Comparison of ENCODE assay signal across 8 cellular contexts in genomic region chr20:63895886-63896135, GRCh38. TPM values are rescaled to one million over a fixed set of nuclear protein-coding genes. Genes with fewer than 3 reads are reported as not detected.
DNase-seq lines count a peak whose midpoint lies in the region; ATAC-seq, FAIRE-seq and TF ChIP-seq lines count a peak whose summit lies in the region.

No MANE protein-coding gene starts in this region.

- BruUV-seq in K562 (replicated peaks; lab: Mats Ljungman, UMichigan), result no TSS peak

- no peak for FAIRE-seq in K562 (lab: Jason Lieb, UNC)

- POLR2A ChIA-PET in K562 (lab: Yijun Ruan, JAX), result interaction anchor here (0.7 to 1.2 kb wide), 6 partner anchors 14 to 375 kb away, joined by 3 to 4 read pairs (median 4); partner anchors contain the start of genes ARFRP1, PPDPF, TPD52L2 and ZGPAT

- peak overlapping the region; percentile 82 to 95 (median 92) for H3K27ac ChIP-seq in BLaER1 treated with 17β-estradiol and CSF1 and Interleukin-3, amounts not matched to agents 10 nM and 100 nM
- peak overlapping the region; percentile 86 for H3K27ac ChIP-seq in HL-60 (replicated peaks)
- peak overlapping the region; percentile 78 for H3K27ac ChIP-seq in K562 (ENCODE audit: extremely low read depth, low read depth, low read length)
- peak overlapping the region; percentile 86 for H3K27ac ChIP-seq in lower lobe of right lung
- H3K27ac ChIP-seq in upper lobe of right lung, result peak overlapping the region; percentile 86

- no peaks in the 10 kb centered on the region for H3K9me1 ChIP-seq in K562 (ENCODE audit: control insufficient read depth, insufficient read depth, low read length)

- TF ChIP-seq POLR2A in K562 (conservative IDR thresholded peaks at IDR 0.05), result no peak

- peaks cover 25 to 62% (median 44%) of the 10 kb centered on the region in 11 experiments for H3K36me3 ChIP-seq in BLaER1 treated with 17β-estradiol and CSF1 and Interleukin-3, amounts not matched to agents 10 nM and 100 nM
- peaks cover 30% of the 10 kb centered on the region; the same call in 2 of the 3 replicates for H3K36me3 ChIP-seq in K562 (ENCODE audit: control insufficient read depth, insufficient read depth, low read length)
- H3K36me3 ChIP-seq in lower lobe of right lung, result peaks cover 10% of the 10 kb centered on the region
- peaks cover 17% of the 10 kb centered on the region for H3K36me3 ChIP-seq in upper lobe of right lung

- peaks cover 60 to 78% (median 66%) of the 10 kb centered on the region in 10 experiments for H3K4me1 ChIP-seq in BLaER1 treated with 17β-estradiol and CSF1 and Interleukin-3, amounts not matched to agents 10 nM and 100 nM
- H3K4me1 ChIP-seq in K562 (replicated peaks in 1 of 2; ENCODE audit: control insufficient read depth in 2 of 2, insufficient read depth in 2 of 2, low read length in 2 of 2), result peaks cover 30 to 50% of the 10 kb centered on the region in 2 experiments
- H3K4me1 ChIP-seq in lower lobe of right lung, result peaks cover 62% of the 10 kb centered on the region
- peaks cover 40% of the 10 kb centered on the region for H3K4me1 ChIP-seq in upper lobe of right lung

- no peaks in the 10 kb centered on the region for H3K27me3 ChIP-seq in BLaER1 treated with 17β-estradiol and CSF1 and Interleukin-3, amounts not matched to agents 10 nM and 100 nM
- H3K27me3 ChIP-seq in HL-60 (ENCODE audit: insufficient read depth, poor library complexity, severe bottlenecking), result no peaks in the 10 kb centered on the region
- H3K27me3 ChIP-seq in K562 (ENCODE audit: control insufficient read depth in 2 of 2, insufficient read depth in 2 of 2, low read length in 2 of 2), result no peaks in the 10 kb centered on the region
- no peaks in the 10 kb centered on the region for H3K27me3 ChIP-seq in lower lobe of right lung (ENCODE audit: low read depth)
- no peaks in the 10 kb centered on the region for H3K27me3 ChIP-seq in upper lobe of right lung

- H4K20me1 ChIP-seq in BLaER1 treated with 17β-estradiol and CSF1 and Interleukin-3, amounts not matched to agents 10 nM and 100 nM, result peaks cover 65 to 86% (median 82%) of the 10 kb centered on the region in 11 experiments
- peaks cover 27% of the 10 kb centered on the region for H4K20me1 ChIP-seq in K562 (replicated peaks; ENCODE audit: control insufficient read depth, insufficient read depth, low read length)

- peak overlapping the region; percentile 81 to 100 (median 95) for H3K4me2 ChIP-seq in BLaER1 treated with 17β-estradiol and CSF1 and Interleukin-3, amounts not matched to agents 10 nM and 100 nM
- H3K4me2 ChIP-seq in K562 (ENCODE audit: insufficient read depth, low read length), result peak overlapping the region; percentile 92

- intact Hi-C loops in K562 (cut with micrococcal nuclease) (no loop called here), lower lobe of right lung (cut with DNase I) (no loop called here), upper lobe of right lung (cut with DNase I) (no loop called here)

- WGBS in K562 (ENCODE audit: insufficient coverage, low coverage, missing lambda C conversion rate), result 3% methylated on average over 6 of the region's 6 CpGs

- TF ChIP-seq CTCF in HL-60 (IDR thresholded peaks at IDR 0.05; ENCODE audit: insufficient read depth, low read length) (no peak), K562 (IDR thresholded peaks at IDR 0.05 in 2 of 3, conservative IDR thresholded peaks at IDR 0.05 in 1 of 3; ENCODE audit: insufficient read depth in 2 of 3, low read depth in 1 of 3, low read length in 3 of 3) (no peak), lower lobe of right lung (IDR thresholded peaks at IDR 0.05) (no peak), upper lobe of right lung (IDR thresholded peaks at IDR 0.05) (no peak)

- CTCF ChIA-PET in K562 (lab: Yijun Ruan, JAX; ENCODE audit: low intra/inter-chr PET ratio), result no interaction called here

- no peak for TF ChIP-seq EP300 in K562 (IDR thresholded peaks at IDR 0.05; ENCODE audit: low read length)

- in situ Hi-C loops in K562 (cut with MboI), result no loop called here

- H3K4me3 ChIP-seq in BLaER1 treated with 17β-estradiol and CSF1 and Interleukin-3, amounts not matched to agents 10 nM and 100 nM, result peak overlapping the region; percentile 62 to 82 (median 73)
- H3K4me3 ChIP-seq in HL-60 (replicated peaks; ENCODE audit: insufficient read depth, low read length) (peak overlapping the region; percentile 72), K562 (peak overlapping the region; percentile 61), lower lobe of right lung (peak overlapping the region; percentile 66), upper lobe of right lung (peak overlapping the region; percentile 70)

- H3K9ac ChIP-seq in BLaER1 treated with 17β-estradiol and CSF1 and Interleukin-3, amounts not matched to agents 10 nM and 100 nM, result peak overlapping the region; percentile 83 to 94 (median 90)
- H3K9ac ChIP-seq in K562 (ENCODE audit: insufficient read depth in 1 of 2, low read depth in 2 of 2, low read length in 2 of 2), result peak overlapping the region in 1 of 2 experiments; percentile 85; a peak in 3 of 4 replicates

- H2AFZ ChIP-seq in K562 (ENCODE audit: low read depth, low read length), result no peak overlapping the region

- no peak for TF ChIP-seq RAD21 in K562 (CRISPR knock-in tag; conservative IDR thresholded peaks at IDR 0.05 in 1 of 2, IDR thresholded peaks at IDR 0.05 in 1 of 2)

- DNase-seq in HL-60 (ENCODE audit: low read depth in 1 of 2, low spot score in 1 of 2), result no peak
- DNase-seq in K562 (ENCODE audit: extremely low read depth in 1 of 4, low spot score in 3 of 4), result no peak
- DNase-seq in lower lobe of right lung, result no peak
- no peak for DNase-seq in upper lobe of right lung
- DNase-seq in HPDE6-E6E7 (ENCODE audit: extremely low spot score), result no peak

- H3K9me3 ChIP-seq in BLaER1 treated with 17β-estradiol and CSF1 and Interleukin-3, amounts not matched to agents 10 nM and 100 nM (replicated peaks in 1 of 11), result no peaks in the 10 kb centered on the region
- H3K9me3 ChIP-seq in K562 (replicated peaks; ENCODE audit: control insufficient read depth, insufficient read depth, low read depth, low read length) (no peaks in the 10 kb centered on the region), lower lobe of right lung (no peaks in the 10 kb centered on the region), upper lobe of right lung (no peaks in the 10 kb centered on the region)

- ATAC-seq in K562 (no peak), lower lobe of right lung (no peak), upper lobe of right lung (no peak), GM18907 (IDR thresholded peaks at IDR 0.05; ENCODE audit: unreplicated experiment) (no peak), HG03039 (IDR thresholded peaks at IDR 0.05; ENCODE audit: unreplicated experiment) (no peak)

- H3K79me2 ChIP-seq in K562 (ENCODE audit: control insufficient read depth, insufficient read depth, low read length), result peaks cover 54% of the 10 kb centered on the region

RNA-seq across cellular contexts. Expression of gene DNAJC5, which starts 0.9 kb away (rescaled TPM):
- 54.4 and 105 TPM in 2 replicates for total RNA-seq in K562 (2011; cell fraction: chromatin; rRNA removed; ENCODE audit: low replicate concordance)
- total RNA-seq in K562 (2011; cell fraction: nucleolus; rRNA removed), result 56.5 and 57.4 TPM in 2 replicates
- total RNA-seq in K562 (2011; cell fraction: nucleoplasm; rRNA removed), result 36.4 and 43.2 TPM in 2 replicates
- total RNA-seq in K562 (2014; rRNA removed) (31.3 and 41.1 TPM in 2 replicates), K562 (2014; rRNA removed; fragmentation: Illumina TruSeq; extraction: Trizol) (10.3 and 13.4 TPM in 2 replicates), K562 (2015; rRNA removed; fragmentation: Illumina TruSeq; extraction: Trizol) (28.4 and 29.5 TPM in 2 replicates), K562 (2021) (42.3 and 42.8 TPM in 2 replicates), lower lobe of right lung (54.5 TPM), upper lobe of right lung (49.8 TPM)
- polyA plus RNA-seq in K562 (2011; rRNA removed) (22.4 and 23.4 TPM in 2 replicates), K562 (2014; fragmentation: Illumina TruSeq; extraction: Trizol) (21.8 and 27.2 TPM in 2 replicates), K562 (2014; fragmentation: Nextera tagmentation; extraction: Ambion mirVana) (under 1 TPM; 0.95 to 0.99 TPM), K562 (2014; rRNA removed) (25.5 and 26.3 TPM in 2 replicates)
- polyA plus RNA-seq in K562 (2011; cell fraction: cytosol; rRNA removed), result 25.9 and 38.5 TPM in 2 replicates
- polyA plus RNA-seq in K562 (2011; cell fraction: nucleus; rRNA removed), result 42.6 and 52.5 TPM in 2 replicates
- 28.8 and 29.1 TPM in 2 replicates for polyA plus RNA-seq in K562 (2012)
- polyA minus RNA-seq in K562 (2011; rRNA and poly(A)+ RNA removed), result 17.3 and 29.6 TPM in 2 replicates
- 26.0 and 31.4 TPM in 2 replicates for polyA minus RNA-seq in K562 (2011; cell fraction: cytosol; rRNA and poly(A)+ RNA removed)
- 10.2 and 12.2 TPM in 2 replicates for polyA minus RNA-seq in K562 (2011; cell fraction: nucleus; rRNA and poly(A)+ RNA removed)

RNA-seq across cellular contexts. Expression of gene TPD52L2, which starts 30.7 kb away (rescaled TPM):
- 66.8 and 118 TPM in 2 replicates for total RNA-seq in K562 (2011; cell fraction: chromatin; rRNA removed; ENCODE audit: low replicate concordance)
- 62.7 and 66.1 TPM in 2 replicates for total RNA-seq in K562 (2011; cell fraction: nucleolus; rRNA removed)
- 60.7 and 71.2 TPM in 2 replicates for total RNA-seq in K562 (2011; cell fraction: nucleoplasm; rRNA removed)
- total RNA-seq in K562 (2014; rRNA removed) (54.7 and 69.8 TPM in 2 replicates), K562 (2014; rRNA removed; fragmentation: Illumina TruSeq; extraction: Trizol) (60.6 and 66.7 TPM in 2 replicates), K562 (2015; rRNA removed; fragmentation: Illumina TruSeq; extraction: Trizol) (74.6 and 76.2 TPM in 2 replicates), K562 (2021) (94.2 and 95.4 TPM in 2 replicates), lower lobe of right lung (76.9 TPM), upper lobe of right lung (81.5 TPM)
- polyA plus RNA-seq in K562 (2011; rRNA removed) (97.8 and 117 TPM in 2 replicates), K562 (2014; fragmentation: Illumina TruSeq; extraction: Trizol) (112 and 115 TPM in 2 replicates), K562 (2014; fragmentation: Nextera tagmentation; extraction: Ambion mirVana) (1 to 10 TPM; 1.9 to 9.3 TPM), K562 (2014; rRNA removed) (98.5 and 99.5 TPM in 2 replicates)
- 109 and 128 TPM in 2 replicates for polyA plus RNA-seq in K562 (2011; cell fraction: cytosol; rRNA removed)
- 76.7 and 81.1 TPM in 2 replicates for polyA plus RNA-seq in K562 (2011; cell fraction: nucleus; rRNA removed)
- polyA plus RNA-seq in K562 (2012), result 73.1 and 95.5 TPM in 2 replicates
- 48.0 and 69.0 TPM in 2 replicates for polyA minus RNA-seq in K562 (2011; rRNA and poly(A)+ RNA removed)
- 69.2 and 82.6 TPM in 2 replicates for polyA minus RNA-seq in K562 (2011; cell fraction: cytosol; rRNA and poly(A)+ RNA removed)
- polyA minus RNA-seq in K562 (2011; cell fraction: nucleus; rRNA and poly(A)+ RNA removed), result 18.4 and 23.2 TPM in 2 replicates

RNA-seq across cellular contexts. Expression of gene ABHD16B, which starts 34.5 kb away (rescaled TPM):
- total RNA-seq in K562 (2011; cell fraction: chromatin; rRNA removed; ENCODE audit: low replicate concordance), result not detected in 2 replicates
- not detected in 2 replicates for total RNA-seq in K562 (2011; cell fraction: nucleolus; rRNA removed)
- not detected in 2 replicates for total RNA-seq in K562 (2011; cell fraction: nucleoplasm; rRNA removed)
- total RNA-seq in K562 (2014; rRNA removed) (not detected in 2 replicates), K562 (2014; rRNA removed; fragmentation: Illumina TruSeq; extraction: Trizol) (not detected in 2 replicates), K562 (2015; rRNA removed; fragmentation: Illumina TruSeq; extraction: Trizol) (not detected in 2 replicates), K562 (2021) (not detected in 2 replicates), lower lobe of right lung (not detected), upper lobe of right lung (not detected)
- polyA plus RNA-seq in K562 (2011; rRNA removed) (not detected in 2 replicates), K562 (2014; fragmentation: Illumina TruSeq; extraction: Trizol) (not detected in 2 replicates), K562 (2014; fragmentation: Nextera tagmentation; extraction: Ambion mirVana) (not detected), K562 (2014; rRNA removed) (not detected in 2 replicates)
- not detected in 2 replicates for polyA plus RNA-seq in K562 (2011; cell fraction: cytosol; rRNA removed)
- polyA plus RNA-seq in K562 (2011; cell fraction: nucleus; rRNA removed), result not detected in 2 replicates
- polyA plus RNA-seq in K562 (2012), result not detected in 2 replicates
- polyA minus RNA-seq in K562 (2011; rRNA and poly(A)+ RNA removed), result not detected in 2 replicates
- polyA minus RNA-seq in K562 (2011; cell fraction: cytosol; rRNA and poly(A)+ RNA removed), result not detected in 2 replicates
- not detected in 2 replicates for polyA minus RNA-seq in K562 (2011; cell fraction: nucleus; rRNA and poly(A)+ RNA removed)
